14 cellular contexts compared by ENCODE assay signal in genomic region chr4:182810103-182810605, GRCh38.
"Had no signal": no experiment of that assay in that cellular context is flagged by ENCODE, and none has a peak within 500 bp of the region (broad histone marks: within the 10 kb centered on the region; RNA-seq: fewer than 3 reads in every experiment).

No MANE protein-coding gene starts in this region.

- H3K36me3 ChIP-seq: adrenal gland, left lung had no signal

- H3K27ac ChIP-seq: adrenal gland, dorsolateral prefrontal cortex, foreskin keratinocyte, left lung had no signal

- H3K4me3 ChIP-seq: adrenal gland, dorsolateral prefrontal cortex, left lung had no signal

- FAIRE-seq: TTC549 had no signal

- DNase-seq: activated B cell treated with CpG ODN at 0.5 μM for 24 hours; activated CD4-positive, alpha-beta T cell treated with anti-CD3 and anti-CD28 coated beads for 4 hours; activated gamma-delta T cell treated with Interleukin-2 at 50 U/mL for 16 hours; activated T-cell treated with anti-CD3 and anti-CD28 coated beads for 4 hours; adrenal gland; dorsolateral prefrontal cortex; foreskin keratinocyte; left lung; nephron progenitor cell; stimulated activated CD4-positive, alpha-beta T cell treated with anti-CD3 and anti-CD28 coated beads, Interleukin-12 subunit alpha, Interleukin-12 subunit beta, amount 100 ng/mL, for 4 hours had no signal

- H3K27ac Mint-ChIP-seq: activated B cell treated with CpG ODN at 0.5 μM for 24 hours; activated CD4-positive, alpha-beta memory T cell treated with anti-CD3 and anti-CD28 coated beads for 36 hours; nephron progenitor cell; progenitor cell of endocrine pancreas had no signal

- H3K9me3 ChIP-seq: adrenal gland had no signal

- H3K4me3 Mint-ChIP-seq: activated B cell treated with CpG ODN at 0.5 μM for 24 hours; activated CD4-positive, alpha-beta memory T cell treated with anti-CD3 and anti-CD28 coated beads for 36 hours; activated T-helper 1 cell treated with anti-CD3 and anti-CD28 coated beads, Interleukin-12 subunit alpha, Interleukin-12 subunit beta, Interleukin-2, Interleukin-4 antibody, amounts not matched to agents 30 ng/mL and 10 ng/mL and 1 ng/mL, durations not matched to agents 14 hours and 24 hours and 36 hours; nephron progenitor cell had no signal

- H3K36me3 Mint-ChIP-seq: activated CD4-positive, alpha-beta memory T cell treated with anti-CD3 and anti-CD28 coated beads for 36 hours had no signal

- H3K27me3 ChIP-seq: adrenal gland, dorsolateral prefrontal cortex, foreskin keratinocyte had no signal
